1 cellular context compared by ENCODE assay signal in the genomic region with DNA sequence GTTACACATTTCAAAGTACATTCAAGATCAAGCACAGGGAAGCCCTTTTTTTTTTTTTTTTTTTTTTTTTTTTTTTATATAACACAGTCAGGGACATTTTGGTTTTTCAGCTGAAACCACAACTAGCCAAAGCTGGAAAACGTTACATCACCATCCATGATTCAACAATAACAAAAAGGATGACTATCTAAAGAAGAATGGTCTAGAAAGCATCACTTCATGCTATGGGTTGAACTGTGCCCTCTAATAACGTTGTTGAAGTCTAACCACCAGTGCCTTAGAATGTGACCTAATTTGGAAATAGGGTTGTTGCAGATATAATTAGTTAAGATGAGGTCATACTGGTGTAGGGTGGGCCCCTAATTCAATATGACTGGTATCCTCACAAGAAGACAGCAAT.
TF ChIP-seq lines count a peak whose summit lies in the region.

No MANE protein-coding gene starts in this region.

TF ChIP-seq in SK-N-SH, 30 proteins besides CTCF, POLR2A, EP300 and RAD21 (continued from another document):
- TF ChIP-seq, protein P1, sequence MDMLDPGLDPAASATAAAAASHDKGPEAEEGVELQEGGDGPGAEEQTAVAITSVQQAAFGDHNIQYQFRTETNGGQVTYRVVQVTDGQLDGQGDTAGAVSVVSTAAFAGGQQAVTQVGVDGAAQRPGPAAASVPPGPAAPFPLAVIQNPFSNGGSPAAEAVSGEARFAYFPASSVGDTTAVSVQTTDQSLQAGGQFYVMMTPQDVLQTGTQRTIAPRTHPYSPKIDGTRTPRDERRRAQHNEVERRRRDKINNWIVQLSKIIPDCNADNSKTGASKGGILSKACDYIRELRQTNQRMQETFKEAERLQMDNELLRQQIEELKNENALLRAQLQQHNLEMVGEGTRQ (IDR thresholded peaks at IDR 0.05; ENCODE audit: borderline replicate concordance, low read depth, low read length): no peak
- TF ChIP-seq PBX3 (IDR thresholded peaks at IDR 0.05) (no peak; the same call in none of the 2 replicates), YY1 (IDR thresholded peaks at IDR 0.05; ENCODE audit: low read depth) (no peak), NFIC (IDR thresholded peaks at IDR 0.05; ENCODE audit: borderline replicate concordance) (peak; percentile 49; the same call in 1 of the 2 replicates), EZH2phosphoT487 (IDR thresholded peaks at IDR 0.05; ENCODE audit: borderline replicate concordance, low read depth) (no peak), FOXM1 (IDR thresholded peaks at IDR 0.05; ENCODE audit: low read depth) (no peak), JUND (IDR thresholded peaks at IDR 0.05) (peak; percentile 82), POLR2AphosphoS5 (IDR thresholded peaks at IDR 0.05; ENCODE audit: low read depth, low read length) (0 out of 2 replicates have a peak, but pooled peaks have one; percentile 27), MEF2A (IDR thresholded peaks at IDR 0.05; ENCODE audit: borderline replicate concordance, low read depth) (no peak), SMC3 (IDR thresholded peaks at IDR 0.05; ENCODE audit: low read depth, low read length) (no peak), RCOR1 (IDR thresholded peaks at IDR 0.05; ENCODE audit: low read length) (no peak), ZBTB33 (IDR thresholded peaks at IDR 0.05; ENCODE audit: borderline replicate concordance, low read depth) (peak; percentile 33; the same call in 1 of the 2 replicates), MXI1 (IDR thresholded peaks at IDR 0.05; ENCODE audit: low read depth, low read length) (no peak), RFX5 (IDR thresholded peaks at IDR 0.05; ENCODE audit: low read length) (no peak), CHD2 (IDR thresholded peaks at IDR 0.05; ENCODE audit: low read length, partially characterized antibody) (no peak), REST (IDR thresholded peaks at IDR 0.05; ENCODE audit: low read depth, low read length) (no peak)
- TF ChIP-seq, protein P2, sequence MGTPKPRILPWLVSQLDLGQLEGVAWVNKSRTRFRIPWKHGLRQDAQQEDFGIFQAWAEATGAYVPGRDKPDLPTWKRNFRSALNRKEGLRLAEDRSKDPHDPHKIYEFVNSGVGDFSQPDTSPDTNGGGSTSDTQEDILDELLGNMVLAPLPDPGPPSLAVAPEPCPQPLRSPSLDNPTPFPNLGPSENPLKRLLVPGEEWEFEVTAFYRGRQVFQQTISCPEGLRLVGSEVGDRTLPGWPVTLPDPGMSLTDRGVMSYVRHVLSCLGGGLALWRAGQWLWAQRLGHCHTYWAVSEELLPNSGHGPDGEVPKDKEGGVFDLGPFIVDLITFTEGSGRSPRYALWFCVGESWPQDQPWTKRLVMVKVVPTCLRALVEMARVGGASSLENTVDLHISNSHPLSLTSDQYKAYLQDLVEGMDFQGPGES (IDR thresholded peaks at IDR 0.05; ENCODE audit: low read depth, low read length): no peak
- TF ChIP-seq, protein P3, sequence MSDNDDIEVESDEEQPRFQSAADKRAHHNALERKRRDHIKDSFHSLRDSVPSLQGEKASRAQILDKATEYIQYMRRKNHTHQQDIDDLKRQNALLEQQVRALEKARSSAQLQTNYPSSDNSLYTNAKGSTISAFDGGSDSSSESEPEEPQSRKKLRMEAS (IDR thresholded peaks at IDR 0.05; ENCODE audit: low read depth): peak; percentile 48; the same call in 1 of the 2 replicates
TF ChIP-seq in SK-N-SH: peak in this region for 9.
